In genomic region chr7:37391791-37392672, GRCh38 we compare ENCODE assay signal across 16 cellular contexts. TPM values are rescaled to one million over a fixed set of nuclear protein-coding genes. Genes with fewer than 3 reads are reported as not detected.
A peak's percentile ranks its signal among the peaks of the same experiment; 100 is the strongest.
DNase-seq lines count a peak whose midpoint lies in the region; ATAC-seq and TF ChIP-seq lines count a peak whose summit lies in the region.
"Had no signal": no experiment of that assay in that cellular context is flagged by ENCODE, and none has a peak within 500 bp of the region (broad histone marks: within the 10 kb centered on the region; RNA-seq: fewer than 3 reads in every experiment).

No MANE protein-coding gene starts in this region.

- peak overlapping the region in 8 of 11 experiments; percentile 5 to 68 (median 54); a peak in 13 of 22 replicates for H3K27ac ChIP-seq in BLaER1 treated with 17β-estradiol and CSF1 and Interleukin-3, amounts not matched to agents 10 nM and 100 nM
- peak overlapping the region; percentile 55 for H3K27ac ChIP-seq in caudate nucleus (ENCODE audit: low read depth, low read length)
- H3K27ac ChIP-seq: C4-2B had no signal

- no peaks in the 10 kb centered on the region for H3K36me3 ChIP-seq in BLaER1 treated with 17β-estradiol and CSF1 and Interleukin-3, amounts not matched to agents 10 nM and 100 nM
- H3K36me3 ChIP-seq in mucosa of descending colon (ENCODE audit: low read depth) = no peaks in the 10 kb centered on the region
- H3K36me3 ChIP-seq: gastrocnemius medialis had no signal

- peak overlapping the region in 6 of 11 experiments; percentile 2 to 48 (median 26); a peak in 6 of 22 replicates for H3K9ac ChIP-seq in BLaER1 treated with 17β-estradiol and CSF1 and Interleukin-3, amounts not matched to agents 10 nM and 100 nM

- H3K36me3 Mint-ChIP-seq in T-cell = peaks cover 8% of the 10 kb centered on the region

- peak overlapping the region; percentile 31 to 89 (median 55) for H3K4me2 ChIP-seq in BLaER1 treated with 17β-estradiol and CSF1 and Interleukin-3, amounts not matched to agents 10 nM and 100 nM

- no peaks in the 10 kb centered on the region; a peak in 1 of 22 replicates for H3K9me3 ChIP-seq in BLaER1 treated with 17β-estradiol and CSF1 and Interleukin-3, amounts not matched to agents 10 nM and 100 nM (replicated peaks in 1 of 11)
- H3K9me3 ChIP-seq in mucosa of descending colon = no peaks in the 10 kb centered on the region
- H3K9me3 ChIP-seq: gastrocnemius medialis had no signal

- H3K4me1 ChIP-seq in BLaER1 treated with 17β-estradiol and CSF1 and Interleukin-3, amounts not matched to agents 10 nM and 100 nM = peaks cover 15 to 52% (median 18%) of the 10 kb centered on the region in 10 experiments
- H3K4me1 ChIP-seq in mucosa of descending colon (ENCODE audit: low read depth) = peaks cover 3% of the 10 kb centered on the region

- ATAC-seq in mucosa of descending colon (peak; percentile 38), T-cell (replicated peaks in 1 of 4) (no peak)

- intact Hi-C loops in mucosa of descending colon (cut with DNase I, micrococcal nuclease) = no loop called here

- TF ChIP-seq CTCF in mucosa of descending colon (IDR thresholded peaks at IDR 0.05) = no peak

- H3K4me3 Mint-ChIP-seq in T-cell = peak overlapping the region in 1 of 3 donors; percentile 46

- H3K4me3 ChIP-seq in BLaER1 treated with 17β-estradiol and CSF1 and Interleukin-3, amounts not matched to agents 10 nM and 100 nM = peak overlapping the region in 3 of 10 experiments; percentile 3 to 31 (median 9); a peak in 4 of 20 replicates
- no peak overlapping the region for H3K4me3 ChIP-seq in mucosa of descending colon
- H3K4me3 ChIP-seq: gastrocnemius medialis had no signal

- no peaks in the 10 kb centered on the region for H3K27me3 ChIP-seq in BLaER1 treated with 17β-estradiol and CSF1 and Interleukin-3, amounts not matched to agents 10 nM and 100 nM
- H3K27me3 ChIP-seq: gastrocnemius medialis had no signal

- no peaks in the 10 kb centered on the region for H3K9me3 Mint-ChIP-seq in T-cell

- CTCF ChIA-PET in T-cell (lab: Charles Lee) = no interaction called here
- CTCF ChIA-PET in HEK293T (lab: Yijun Ruan, JAX) = no interaction called here

- peak; percentile 25 to 29 for DNase-seq in Kasumi-1 (lab: John Stamatoyannopoulos, UW)
- no peak for DNase-seq in caudate nucleus (lab: John Stamatoyannopoulos, UW)
- DNase-seq in mucosa of descending colon = no peak
- no peak for DNase-seq in T-cell
- DNase-seq in activated gamma-delta T cell treated with Interleukin-2 at 50 U/mL for 16 hours = no peak
- DNase-seq in C1 segment of cervical spinal cord (lab: John Stamatoyannopoulos, UW) = no peak
- no peak for DNase-seq in HEK293T (ENCODE audit: extremely low spot score)
- DNase-seq: activated CD4-positive, alpha-beta T cell treated with anti-CD3 and anti-CD28 coated beads for 4 hours; activated gamma-delta T cell; cortex of kidney; gastrocnemius medialis; MM.1S; NCI-H510A; SIG-M5 had no signal

- POLR2A ChIA-PET in T-cell (lab: Charles Lee) (no interaction called here), HEK293T (lab: Yijun Ruan, JAX) (no interaction called here)

- H3K4me1 Mint-ChIP-seq in T-cell = peaks cover 60 to 76% (median 73%) of the 10 kb centered on the region in 3 donors

- H4K20me1 ChIP-seq in BLaER1 treated with 17β-estradiol and CSF1 and Interleukin-3, amounts not matched to agents 10 nM and 100 nM = peaks cover 0 to 10% (median 0%) of the 10 kb centered on the region in 11 experiments; a peak in 2 of 22 replicates

- H3K27me3 Mint-ChIP-seq in T-cell = no peaks in the 10 kb centered on the region

- no peak overlapping the region for H3K27ac Mint-ChIP-seq in T-cell

TF ChIP-seq in HEK293T, 16 proteins besides CTCF, POLR2A, EP300 and RAD21:
- no peak for TF ChIP-seq FOXA1 (IDR thresholded peaks at IDR 0.05)
- no peak for TF ChIP-seq ARNT (IDR thresholded peaks at IDR 0.05)
- TF ChIP-seq LEF1 (IDR thresholded peaks at IDR 0.05; ENCODE audit: borderline replicate concordance) = no peak
- TF ChIP-seq ELF4 (IDR thresholded peaks at IDR 0.05) = no peak
- no peak for TF ChIP-seq CTBP1 (IDR thresholded peaks at IDR 0.05; ENCODE audit: borderline replicate concordance)
- TF ChIP-seq BHLHE40 (IDR thresholded peaks at IDR 0.05; ENCODE audit: borderline replicate concordance) = no peak
- TF ChIP-seq HDGF (IDR thresholded peaks at IDR 0.05; ENCODE audit: borderline replicate concordance) = no peak
- TF ChIP-seq L3MBTL2 (conservative IDR thresholded peaks at IDR 0.05) = no peak
- TF ChIP-seq ZNF384 (IDR thresholded peaks at IDR 0.05) = no peak
- no peak for TF ChIP-seq SP1 (IDR thresholded peaks at IDR 0.05)
- no peak for TF ChIP-seq SUZ12 (IDR thresholded peaks at IDR 0.05)
- TF ChIP-seq TARDBP (IDR thresholded peaks at IDR 0.05) = no peak
- TF ChIP-seq PKNOX1 (IDR thresholded peaks at IDR 0.05) = no peak
- no peak for TF ChIP-seq NFRKB (IDR thresholded peaks at IDR 0.05)
- no peak for TF ChIP-seq FOXK2 (IDR thresholded peaks at IDR 0.05)
- no peak for TF ChIP-seq FOXM1 (IDR thresholded peaks at IDR 0.05; ENCODE audit: borderline replicate concordance)

RNA-seq across cellular contexts. Expression of gene ELMO1, which starts 56.6 kb away (rescaled TPM):
- total RNA-seq in mucosa of descending colon = 10 to 100 TPM in 2 of 3 donors, 1 to 10 TPM in 1; 9.7 to 27.2 (median 18.2) TPM
- 100 to 1,000 TPM; 101 to 149 (median 113) TPM for total RNA-seq in T-cell

Comparison
In these comparisons a context has a peak if more than half of its experiments do, and no peak if none do; other contexts are left out.
1. DNase-seq: peak in Kasumi-1 (2 of 2); none in caudate nucleus (0 of 61), mucosa of descending colon (0 of 3), T-cell (0 of 34), activated gamma-delta T cell treated with Interleukin-2 at 50 U/mL for 16 hours (single experiment), C1 segment of cervical spinal cord (0 of 14) and HEK293T (single experiment).